ENCODE assay signal across 9 cellular contexts in genomic region chr6:88276331-88276730, GRCh38.
"Had no signal": no experiment of that assay in that cellular context is flagged by ENCODE, and none has a peak within 500 bp of the region (broad histone marks: within the 10 kb centered on the region; RNA-seq: fewer than 3 reads in every experiment).

No MANE protein-coding gene starts in this region.

- H3K36me3 ChIP-seq: HAP-1 had no signal

- ATAC-seq: HCT116, K562 had no signal

- H3K9me3 ChIP-seq: HAP-1 had no signal

- H3K27ac Mint-ChIP-seq: HFFc6 had no signal

- H3K27ac ChIP-seq: GM23248 had no signal

- DNase-seq: GM23248, GOT3, H7, HFFc6, IMR-90 had no signal

- H3K4me1 ChIP-seq: HAP-1 had no signal

- H3K4me3 ChIP-seq: GM23248, HAP-1, K562 had no signal

- H3K4me3 Mint-ChIP-seq: HFFc6 had no signal

- FAIRE-seq: HTR-8/SVneo, K562 had no signal

- H3K9ac ChIP-seq: GM23248 had no signal
